In the genomic region with DNA sequence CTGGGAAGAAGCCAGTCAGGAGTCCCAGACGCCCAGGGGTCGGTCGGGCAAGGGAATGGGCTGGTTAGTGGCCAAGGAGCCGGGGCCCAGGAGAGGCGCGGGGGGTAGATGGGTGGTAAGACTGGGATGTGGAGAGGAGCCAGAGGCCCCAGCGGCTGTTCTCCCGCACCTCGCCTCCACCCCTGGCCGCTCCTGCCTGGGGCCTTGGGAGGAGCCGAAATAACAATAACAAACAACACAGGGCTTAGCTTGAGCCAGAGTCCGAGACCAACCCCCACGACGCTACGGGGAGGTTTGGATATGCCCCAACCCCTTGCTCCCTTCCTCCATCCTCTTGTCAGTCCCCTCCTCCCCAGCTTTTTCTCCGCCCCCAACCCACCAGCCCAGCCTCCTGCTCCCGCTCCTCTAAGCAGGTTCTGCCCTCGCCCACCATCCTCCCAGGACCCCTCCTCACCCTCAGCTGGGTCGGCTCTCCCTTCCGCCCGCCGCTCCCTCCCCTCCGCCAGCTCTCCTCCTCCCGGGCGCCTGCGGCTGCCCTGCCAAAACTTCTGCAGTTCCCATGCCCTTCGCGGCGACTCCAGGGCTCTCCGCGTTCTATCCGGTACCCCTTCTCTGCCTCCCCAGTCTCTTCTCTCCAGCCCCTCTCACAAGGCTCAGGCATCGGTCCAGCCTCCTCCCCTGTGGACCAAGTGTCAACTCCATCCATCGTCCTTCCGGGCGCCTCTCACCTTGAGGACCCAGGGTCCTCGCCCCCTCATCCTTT, we compare ENCODE assay signal across 9 cellular contexts. TPM values are rescaled to one million over a fixed set of nuclear protein-coding genes. Genes with fewer than 3 reads are reported as not detected.
DNase-seq lines count a peak whose midpoint lies in the region; ATAC-seq and TF ChIP-seq lines count a peak whose summit lies in the region.
"Had no signal": no experiment of that assay in that cellular context is flagged by ENCODE, and none has a peak within 500 bp of the region (broad histone marks: within the 10 kb centered on the region; RNA-seq: fewer than 3 reads in every experiment).

No MANE protein-coding gene starts in this region.

- no peaks in the 10 kb centered on the region for H3K9me3 ChIP-seq in NT2/D1 (ENCODE audit: insufficient read depth, low read length)
- H3K9me3 ChIP-seq in esophagus (ENCODE audit: control insufficient read depth in 2 of 2, insufficient read depth in 1 of 2, low read depth in 1 of 2, low read length in 1 of 2): no peaks in the 10 kb centered on the region
- H3K9me3 ChIP-seq in neuronal stem cell (replicated peaks in 1 of 2; ENCODE audit: control insufficient read depth in 2 of 2, insufficient read depth in 1 of 2, low read depth in 1 of 2, low read length in 2 of 2): peaks cover 0 to 3% of the 10 kb centered on the region in 2 donors

- DNase-seq in EL: peak; percentile 17
- no peak for DNase-seq in NT2/D1 (ENCODE audit: low read depth, low spot score)
- no peak for DNase-seq in neuronal stem cell (ENCODE audit: low spot score)
- no peak for DNase-seq in activated CD8-positive, alpha-beta memory T cell treated with anti-CD3 and anti-CD28 coated beads for 24 hours
- no peak for DNase-seq in NCI-H446 (lab: John Stamatoyannopoulos, UW)
- DNase-seq in nucleus accumbens (lab: John Stamatoyannopoulos, UW): no peak
- DNase-seq in omental fat pad (ENCODE audit: low spot score): no peak
- DNase-seq: NCI-H2029 had no signal

- H2BK5ac ChIP-seq in neuronal stem cell (ENCODE audit: low read length): no peak overlapping the region

- peak overlapping the region; percentile 61 for H3K18ac ChIP-seq in neuronal stem cell (ENCODE audit: low read length)

- no peak overlapping the region for H3K4ac ChIP-seq in neuronal stem cell (ENCODE audit: low read length)

- H2BK120ac ChIP-seq in neuronal stem cell (ENCODE audit: low read depth, low read length): no peak overlapping the region

- H3K9ac ChIP-seq in NT2/D1 (ENCODE audit: insufficient read length, low read depth) (peak overlapping the region; percentile 74), neuronal stem cell (ENCODE audit: low read depth, low read length, poor library complexity) (peak overlapping the region; percentile 86)

- no peak overlapping the region for H4K8ac ChIP-seq in neuronal stem cell (ENCODE audit: low read depth, low read length)

- ATAC-seq in omental fat pad (ENCODE audit: low FRiP score): no peak

- H4K91ac ChIP-seq in neuronal stem cell (ENCODE audit: low read depth, low read length, poor library complexity): no peak overlapping the region

- H3K14ac ChIP-seq in neuronal stem cell (ENCODE audit: low read length): peak overlapping the region; percentile 14

- no peak overlapping the region for H2BK15ac ChIP-seq in neuronal stem cell (ENCODE audit: low read length)

- H3K79me1 ChIP-seq in neuronal stem cell (ENCODE audit: low read depth, low read length): no peaks in the 10 kb centered on the region

- H2AK5ac ChIP-seq in neuronal stem cell (ENCODE audit: low read depth, low read length): peak overlapping the region; percentile 12

- WGBS in esophagus, 2 donors: 5 to 7% methylated on average over 37 of the region's 37 CpGs
- WGBS in neuronal stem cell (ENCODE audit: extremely low coverage in 2 of 2, insufficient read length in 2 of 2, insufficient replicate concordance in 1 of 2), 2 donors: no CpG with 5 or more reads among the region's 37 CpGs

- H3K27me3 ChIP-seq in NT2/D1 (ENCODE audit: insufficient read depth, insufficient read length) (peaks cover 24% of the 10 kb centered on the region), esophagus (ENCODE audit: control insufficient read depth in 1 of 2, insufficient read depth in 2 of 2, low read length in 2 of 2) (no peaks in the 10 kb centered on the region), neuronal stem cell (ENCODE audit: control insufficient read depth in 3 of 3, insufficient read depth in 3 of 3, low read depth in 1 of 3, low read length in 3 of 3) (peaks cover 17 to 80% (median 72%) of the 10 kb centered on the region in 3 experiments)

- no peak for TF ChIP-seq CTCF in omental fat pad (IDR thresholded peaks at IDR 0.05)

- no peak overlapping the region for H3K23ac ChIP-seq in neuronal stem cell (ENCODE audit: low read depth, low read length, poor library complexity)

- H3K4me1 ChIP-seq in NT2/D1 (ENCODE audit: insufficient read depth, insufficient read length) (peaks cover 13% of the 10 kb centered on the region), esophagus (ENCODE audit: control insufficient read depth in 2 of 2, insufficient read depth in 2 of 2, low read length in 1 of 2) (peaks cover 7 to 9% of the 10 kb centered on the region in 2 donors), neuronal stem cell (ENCODE audit: control insufficient read depth in 2 of 2, insufficient read depth in 1 of 2, low read depth in 1 of 2, low read length in 2 of 2) (peaks cover 9 to 15% of the 10 kb centered on the region in 2 donors)

- H2BK12ac ChIP-seq in neuronal stem cell (ENCODE audit: low read length): no peak overlapping the region

- H3K36me3 ChIP-seq in NT2/D1 (ENCODE audit: insufficient read depth, insufficient read length, low read length) (peaks cover 6% of the 10 kb centered on the region), esophagus (ENCODE audit: control insufficient read depth in 2 of 2, insufficient read depth in 2 of 2, low read length in 1 of 2) (peaks cover 0 to 8% of the 10 kb centered on the region in 2 donors), neuronal stem cell (replicated peaks in 1 of 2; ENCODE audit: control insufficient read depth in 2 of 2, insufficient read depth in 2 of 2, low read length in 2 of 2) (peaks cover 2 to 8% of the 10 kb centered on the region in 2 donors)

- H3K27ac ChIP-seq in esophagus (ENCODE audit: low read depth in 2 of 2, low read length in 1 of 2) (peak overlapping the region in 1 of 2 donors; percentile 73), neuronal stem cell (replicated peaks; ENCODE audit: low read length) (no peak overlapping the region)

- H3K4me3 ChIP-seq in NT2/D1 (ENCODE audit: insufficient read length, low read depth) (peak overlapping the region; percentile 59), esophagus (ENCODE audit: low read depth in 1 of 2, low read length in 2 of 2) (peak overlapping the region; percentile 61 to 64), neuronal stem cell (ENCODE audit: low read length in 2 of 2) (peak overlapping the region; percentile 34 to 76)

- peak overlapping the region; percentile 92 for H3K4me2 ChIP-seq in neuronal stem cell (ENCODE audit: insufficient read depth, low read length, poor library complexity, severe bottlenecking)

- peak overlapping the region; percentile 96 for H2AFZ ChIP-seq in neuronal stem cell (ENCODE audit: low read length)

RNA-seq across cellular contexts. Expression of a gene that starts 1.1 kb away (rescaled TPM):
- 10 to 100 TPM; 11.8 to 15.6 TPM for polyA plus RNA-seq in esophagus
- 0.13 TPM for polyA plus RNA-seq in neuronal stem cell (2013, experiment 1 of 2)
- 0.22 TPM for polyA plus RNA-seq in neuronal stem cell (2013, experiment 2 of 2)
- 1 to 10 TPM in 1 of 4 donors, under 1 TPM in 3; 0.36 to 1.7 (median 0.71) TPM for total RNA-seq in omental fat pad

RNA-seq across cellular contexts. Expression of a gene that starts 7.5 kb away (rescaled TPM):
- polyA plus RNA-seq in esophagus: 10 to 100 TPM; 41.0 to 54.8 TPM
- polyA plus RNA-seq in neuronal stem cell (2013, experiment 1 of 2): 47.2 TPM
- polyA plus RNA-seq in neuronal stem cell (2013, experiment 2 of 2): 48.4 TPM
- total RNA-seq in omental fat pad: 10 to 100 TPM; 27.9 to 38.4 (median 30.7) TPM

RNA-seq across cellular contexts. Expression of a gene that starts 13.4 kb away (rescaled TPM):
- polyA plus RNA-seq in esophagus: 10 to 100 TPM; 22.6 to 48.0 TPM
- 73.2 TPM for polyA plus RNA-seq in neuronal stem cell (2013, experiment 1 of 2)
- polyA plus RNA-seq in neuronal stem cell (2013, experiment 2 of 2): 75.5 TPM
- total RNA-seq in omental fat pad: 10 to 100 TPM; 22.5 to 39.2 (median 24.9) TPM

RNA-seq across cellular contexts. Expression of a gene that starts 38.4 kb away (rescaled TPM):
- polyA plus RNA-seq in esophagus: under 1 TPM; 0.11 to 0.22 TPM
- not detected for polyA plus RNA-seq in neuronal stem cell (2013, experiment 1 of 2)
- polyA plus RNA-seq in neuronal stem cell (2013, experiment 2 of 2): not detected
- not detected for total RNA-seq in omental fat pad
